ENCODE assay signal across 10 cellular contexts in the genomic region with DNA sequence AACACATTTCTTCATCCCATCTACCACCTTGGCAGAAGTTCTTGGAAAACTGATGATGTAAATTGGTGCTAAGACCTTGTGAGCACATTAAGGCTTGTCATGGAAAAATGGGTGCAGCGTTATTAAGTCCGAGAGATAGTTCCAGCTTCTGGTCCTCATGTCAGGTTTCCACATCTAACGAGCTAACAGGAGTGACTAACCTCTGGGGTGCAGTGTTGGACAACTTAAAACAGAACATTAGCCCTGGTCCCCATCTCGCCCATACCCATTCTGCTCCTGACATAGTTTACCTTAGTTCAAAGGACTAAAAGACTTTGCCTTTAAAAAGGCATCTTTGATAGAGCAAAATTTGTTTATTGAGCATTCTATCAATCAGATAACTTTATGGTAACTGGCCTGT.
A peak's percentile ranks its signal among the peaks of the same experiment; 100 is the strongest.
DNase-seq lines count a peak whose midpoint lies in the region; FAIRE-seq and TF ChIP-seq lines count a peak whose summit lies in the region.
"Had no signal": no experiment of that assay in that cellular context is flagged by ENCODE, and none has a peak within 500 bp of the region (broad histone marks: within the 10 kb centered on the region; RNA-seq: fewer than 3 reads in every experiment).

No MANE protein-coding gene starts in this region.

- no peak overlapping the region for H2AFZ ChIP-seq in smooth muscle cell (ENCODE audit: low read depth)
- no peak overlapping the region for H2AFZ ChIP-seq in MM.1S (ENCODE audit: low read length)

- no peak for FAIRE-seq in frontal cortex (lab: Jason Lieb, UNC)
- FAIRE-seq: G401.6 had no signal

- 72% methylated on average over 4 of the region's 4 CpGs for WGBS in smooth muscle cell (ENCODE audit: low lambda C conversion rate)

- H3K9me3 Mint-ChIP-seq in activated T-cell treated with anti-CD3 and anti-CD28 coated beads, Interleukin-2, amount 50 U/mL, for 24 hours: no peaks in the 10 kb centered on the region
- H3K9me3 Mint-ChIP-seq: T-helper 2 cell treated with Interferon-gamma antibody and Interleukin-4, amounts not matched to agents 5 μg/mL and 100 μg/mL, for 36 hours had no signal

- no peak overlapping the region for H3K9ac ChIP-seq in smooth muscle cell (ENCODE audit: low read depth)
- H3K9ac ChIP-seq in MM.1S (ENCODE audit: low read length): no peak overlapping the region

- no peak overlapping the region for H3K27ac ChIP-seq in smooth muscle cell (ENCODE audit: low read depth)
- H3K27ac ChIP-seq in MM.1S (ENCODE audit: low read length): no peak overlapping the region

- H3K4me2 ChIP-seq in smooth muscle cell (no peak overlapping the region), MM.1S (ENCODE audit: low read depth, low read length) (no peak overlapping the region)

- no peaks in the 10 kb centered on the region for H3K9me2 ChIP-seq in MM.1S (replicated peaks; ENCODE audit: insufficient read depth, low read length)

- DNase-seq in NCI-H82 (lab: John Stamatoyannopoulos, UW): peak; percentile 63
- DNase-seq in NCI-H82 treated with DMSO at 0.1 percent for 48 hours (lab: John Stamatoyannopoulos, UW; ENCODE audit: unreplicated experiment): no peak
- peak; percentile 9 for DNase-seq in NCI-H69 (lab: John Stamatoyannopoulos, UW)
- no peak for DNase-seq in epithelial cell of proximal tubule (ENCODE audit: low read depth)
- DNase-seq in smooth muscle cell (lab: John Stamatoyannopoulos, UW; ENCODE audit: unreplicated experiment): no peak
- DNase-seq in MM.1S: no peak
- DNase-seq in frontal cortex (ENCODE audit: low spot score in 2 of 2): no peak
- DNase-seq in activated T-cell treated with anti-CD3 and anti-CD28 coated beads, Interleukin-2, amount 50 U/mL, for 24 hours: no peak

- H4K20me1 ChIP-seq in smooth muscle cell (ENCODE audit: low read depth): no peaks in the 10 kb centered on the region
- no peaks in the 10 kb centered on the region for H4K20me1 ChIP-seq in MM.1S (ENCODE audit: insufficient read depth, low read length)

- no peaks in the 10 kb centered on the region for H3K36me3 Mint-ChIP-seq in activated T-cell treated with anti-CD3 and anti-CD28 coated beads, Interleukin-2, amount 50 U/mL, for 24 hours (ENCODE audit: low read depth)

- peaks cover under 1% of the 10 kb centered on the region for H3K4me1 Mint-ChIP-seq in activated T-cell treated with anti-CD3 and anti-CD28 coated beads, Interleukin-2, amount 50 U/mL, for 24 hours (ENCODE audit: low read depth)

- H3K4me3 ChIP-seq in epithelial cell of proximal tubule (ENCODE audit: low read depth, low read length): no peak overlapping the region
- no peak overlapping the region for H3K4me3 ChIP-seq in smooth muscle cell
- no peak overlapping the region for H3K4me3 ChIP-seq in MM.1S (ENCODE audit: low read length)

- no peaks in the 10 kb centered on the region for H3K79me2 ChIP-seq in smooth muscle cell (ENCODE audit: low read depth)
- H3K79me2 ChIP-seq in MM.1S (ENCODE audit: low read length): no peaks in the 10 kb centered on the region

- H3K36me3 ChIP-seq in smooth muscle cell (ENCODE audit: low read depth): no peaks in the 10 kb centered on the region
- no peaks in the 10 kb centered on the region for H3K36me3 ChIP-seq in MM.1S (replicated peaks; ENCODE audit: insufficient read depth, low read length)

- H3K27ac Mint-ChIP-seq in activated T-cell treated with anti-CD3 and anti-CD28 coated beads, Interleukin-2, amount 50 U/mL, for 24 hours: no peak overlapping the region
- H3K27ac Mint-ChIP-seq: T-helper 2 cell treated with Interferon-gamma antibody and Interleukin-4, amounts not matched to agents 5 μg/mL and 100 μg/mL, for 36 hours had no signal

- peaks cover 10% of the 10 kb centered on the region for H3K27me3 Mint-ChIP-seq in activated T-cell treated with anti-CD3 and anti-CD28 coated beads, Interleukin-2, amount 50 U/mL, for 24 hours

- H3F3A ChIP-seq in smooth muscle cell (ENCODE audit: low read depth) (no peaks in the 10 kb centered on the region), MM.1S (ENCODE audit: insufficient read depth, low read length) (no peaks in the 10 kb centered on the region)

- no peak overlapping the region for H3K4me3 Mint-ChIP-seq in activated T-cell treated with anti-CD3 and anti-CD28 coated beads, Interleukin-2, amount 50 U/mL, for 24 hours
- H3K4me3 Mint-ChIP-seq: T-helper 2 cell treated with Interferon-gamma antibody and Interleukin-4, amounts not matched to agents 5 μg/mL and 100 μg/mL, for 36 hours had no signal

- H3K4me1 ChIP-seq in smooth muscle cell (ENCODE audit: low read depth) (no peaks in the 10 kb centered on the region), MM.1S (ENCODE audit: low read length) (no peaks in the 10 kb centered on the region)

- no peaks in the 10 kb centered on the region for H3K9me3 ChIP-seq in smooth muscle cell (replicated peaks; ENCODE audit: low read depth)
- no peaks in the 10 kb centered on the region for H3K9me3 ChIP-seq in MM.1S (replicated peaks; ENCODE audit: insufficient read depth, low read length)

- H3K27me3 ChIP-seq in smooth muscle cell (ENCODE audit: low read depth) (peaks cover 4% of the 10 kb centered on the region), MM.1S (replicated peaks; ENCODE audit: insufficient read depth, low read length) (no peaks in the 10 kb centered on the region)

- TF ChIP-seq CTCF in epithelial cell of proximal tubule (conservative IDR thresholded peaks at IDR 0.05; ENCODE audit: low read depth, low read length): peak; percentile 28
- peak; percentile 10 for TF ChIP-seq CTCF in smooth muscle cell (IDR thresholded peaks at IDR 0.05; ENCODE audit: borderline replicate concordance, insufficient read depth, poor library complexity, severe bottlenecking)
- no peak; the same call in 1 of the 2 replicates for TF ChIP-seq CTCF in MM.1S (IDR thresholded peaks at IDR 0.05; ENCODE audit: low read length)

Comparison
In these comparisons a context has a peak if more than half of its experiments do, and no peak if none do; other contexts are left out.
1. DNase-seq: peak in NCI-H82 (single experiment) and NCI-H69 (single experiment); none in NCI-H82 treated with DMSO at 0.1 percent for 48 hours (single experiment), epithelial cell of proximal tubule (single experiment), smooth muscle cell (single experiment), MM.1S (single experiment), frontal cortex (0 of 2) and activated T-cell treated with anti-CD3 and anti-CD28 coated beads, Interleukin-2, amount 50 U/mL, for 24 hours (single experiment).